Comparison of ENCODE assay signal across 33 cellular contexts in genomic region chr21:42030311-42030710, GRCh38. TPM values are rescaled to one million over a fixed set of nuclear protein-coding genes. Genes with fewer than 3 reads are reported as not detected.
"Had no signal": no experiment of that assay in that cellular context is flagged by ENCODE, and none has a peak within 500 bp of the region (broad histone marks: within the 10 kb centered on the region; RNA-seq: fewer than 3 reads in every experiment).

No MANE protein-coding gene starts in this region.

- H3K79me2 ChIP-seq: hepatocyte had no signal

- H3K36me3 ChIP-seq: esophagus muscularis mucosa, gastroesophageal sphincter, heart left ventricle, left lung, neutrophil, pancreas, right lobe of liver, suprapubic skin, thyroid gland, vagina had no signal

- H3K4me3 ChIP-seq: dorsolateral prefrontal cortex, esophagus muscularis mucosa, gastroesophageal sphincter, heart left ventricle, hepatocyte, left lung, pancreas, right lobe of liver, smooth muscle cell, suprapubic skin, thyroid gland, vagina had no signal

- ATAC-seq: foreskin keratinocyte; gastroesophageal sphincter; heart left ventricle; left lung; naive thymus-derived CD8-positive, alpha-beta T cell; pancreas; right lobe of liver; stimulated activated naive CD8-positive, alpha-beta T cell treated with anti-CD3 and anti-CD28 coated beads, Interleukin-15, amount 100 ng/mL, for 72 hours had no signal

- H2AFZ ChIP-seq: hepatocyte had no signal

- H3K4me1 ChIP-seq: esophagus muscularis mucosa, foreskin keratinocyte, gastroesophageal sphincter, left lung, pancreas, thyroid gland had no signal

- H3K27ac ChIP-seq: epithelial cell of prostate, esophagus muscularis mucosa, foreskin keratinocyte, gastroesophageal sphincter, hepatocyte, left lung, neutrophil, pancreas, right lobe of liver, suprapubic skin, thyroid gland, vagina had no signal

- H3K4me2 ChIP-seq: hepatocyte, smooth muscle cell had no signal

- H3K9me3 ChIP-seq: esophagus muscularis mucosa, gastroesophageal sphincter, left lung, neutrophil, pancreas, right lobe of liver, suprapubic skin, thyroid gland, vagina had no signal

- H3K27me3 ChIP-seq: dorsolateral prefrontal cortex, esophagus muscularis mucosa, foreskin keratinocyte, heart left ventricle, hepatocyte, left lung, neutrophil, pancreas, right lobe of liver, suprapubic skin, thyroid gland, vagina had no signal

- DNase-seq: effector CD4-positive, alpha-beta T cell; foreskin keratinocyte; heart left ventricle; kidney; mesenchymal stem cell; midbrain; naive thymus-derived CD8-positive, alpha-beta T cell; pancreas; stimulated activated CD4-positive, alpha-beta T cell treated with anti-CD3 and anti-CD28 coated beads, Interleukin-12 subunit alpha, Interleukin-12 subunit beta, amount 100 ng/mL, for 4 hours; stimulated activated CD4-positive, alpha-beta T cell treated with anti-CD3 and anti-CD28 coated beads, Interleukin-1b, Interleukin-23, amount 100 ng/mL, for 48 hours; stimulated activated CD4-positive, alpha-beta T cell treated with anti-CD3 and anti-CD28 coated beads, Interleukin-4, amount 100 ng/mL, for 1 hour; stimulated activated CD8-positive, alpha-beta memory T cell treated with anti-CD3 and anti-CD28 coated beads, Interleukin-4, amount 100 ng/mL, for 48 hours; stimulated activated naive CD4-positive, alpha-beta T cell; stimulated activated naive CD8-positive, alpha-beta T cell treated with anti-CD3 and anti-CD28 coated beads, Interleukin-15, amount 100 ng/mL, for 72 hours; thyroid gland; trophoblast cell had no signal

RNA-seq across cellular contexts. Expression of gene UMODL1, which starts 40.8 kb away (rescaled TPM):
- total RNA-seq: fibroblast of lung, foreskin keratinocyte, gastroesophageal sphincter, kidney, lung microvascular endothelial cell, myocyte, neural crest cell, omental fat pad, smooth muscle cell, thyroid gland, ureter, vagina had no signal
